ENCODE assay signal across 14 cellular contexts in genomic region chr7:66899552-66900280, GRCh38.
"Had no signal": no experiment of that assay in that cellular context is flagged by ENCODE, and none has a peak within 500 bp of the region (broad histone marks: within the 10 kb centered on the region; RNA-seq: fewer than 3 reads in every experiment).

No MANE protein-coding gene starts in this region.

- ATAC-seq: natural killer cell, right lobe of liver had no signal

- H3K36me3 Mint-ChIP-seq: natural killer cell had no signal

- H3K27me3 ChIP-seq: esophagus squamous epithelium, right lobe of liver, stomach had no signal

- H3K4me1 ChIP-seq: esophagus squamous epithelium, left ventricle myocardium inferior, prostate gland, right lobe of liver, stomach had no signal

- H3K4me3 ChIP-seq: esophagus squamous epithelium, left ventricle myocardium inferior, prostate gland, right lobe of liver, smooth muscle cell, stomach had no signal

- H3K27ac ChIP-seq: esophagus squamous epithelium, left ventricle myocardium inferior, prostate gland, right lobe of liver, stomach had no signal

- H3K4me3 Mint-ChIP-seq: memory B cell; natural killer cell; T-helper 2 cell treated with Interferon-gamma antibody and Interleukin-4, amounts not matched to agents 5 μg/mL and 100 μg/mL, for 36 hours had no signal

- DNase-seq: activated CD4-positive, alpha-beta T cell treated with anti-CD3 and anti-CD28 coated beads for 1 hour; activated CD4-positive, alpha-beta T cell treated with anti-CD3 and anti-CD28 coated beads, Interleukin-2, amount 50 U/mL, for 48 hours; activated naive CD4-positive, alpha-beta T cell treated with anti-CD3 and anti-CD28 coated beads, Interleukin-2, amount 50 U/mL, for 16 hours; esophagus squamous epithelium; glutamatergic neuron; left ventricle myocardium inferior; natural killer cell; right lobe of liver; stomach; SW 1271 had no signal

- H3K9me3 ChIP-seq: esophagus squamous epithelium, left ventricle myocardium inferior, prostate gland, right lobe of liver, stomach had no signal

- H3K27ac Mint-ChIP-seq: memory B cell; natural killer cell; T-helper 2 cell treated with Interferon-gamma antibody and Interleukin-4, amounts not matched to agents 5 μg/mL and 100 μg/mL, for 36 hours had no signal

- H3K9me3 Mint-ChIP-seq: memory B cell; natural killer cell; T-helper 2 cell treated with Interferon-gamma antibody and Interleukin-4, amounts not matched to agents 5 μg/mL and 100 μg/mL, for 36 hours had no signal

- H3K4me1 Mint-ChIP-seq: memory B cell, natural killer cell had no signal

- H3K36me3 ChIP-seq: prostate gland had no signal

- H3K4me2 ChIP-seq: smooth muscle cell had no signal

- H3K27me3 Mint-ChIP-seq: memory B cell had no signal
